11 cellular contexts compared by ENCODE assay signal in the genomic region with DNA sequence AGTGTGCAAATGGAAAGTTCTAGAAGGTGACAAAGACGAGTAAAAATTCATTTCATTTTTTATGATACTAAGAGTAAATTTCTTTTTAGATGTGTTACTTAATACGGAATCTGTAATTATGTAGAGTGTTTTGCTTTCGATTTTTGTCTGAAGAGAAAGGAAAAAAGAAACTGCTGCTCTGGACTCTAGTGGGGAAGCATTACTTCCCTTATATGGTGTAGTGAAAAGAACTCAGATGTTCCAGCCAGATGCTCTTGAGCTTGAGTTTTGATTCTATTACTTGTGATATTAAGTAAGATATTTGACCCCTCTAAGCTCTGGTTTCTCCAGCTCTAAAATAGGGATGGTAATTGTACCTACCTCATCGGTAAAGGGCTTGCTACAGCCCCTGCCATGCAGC. TPM values are rescaled to one million over a fixed set of nuclear protein-coding genes. Genes with fewer than 3 reads are reported as not detected.
DNase-seq lines count a peak whose midpoint lies in the region; ATAC-seq and TF ChIP-seq lines count a peak whose summit lies in the region.
"Had no signal": no experiment of that assay in that cellular context is flagged by ENCODE, and none has a peak within 500 bp of the region (broad histone marks: within the 10 kb centered on the region; RNA-seq: fewer than 3 reads in every experiment).

No MANE protein-coding gene starts in this region.

- ATAC-seq in GM18498 (IDR thresholded peaks at IDR 0.05; ENCODE audit: unreplicated experiment) (peak; percentile 74), HG03378 (IDR thresholded peaks at IDR 0.05; ENCODE audit: unreplicated experiment) (peak; percentile 53)
- ATAC-seq in naive thymus-derived CD8-positive, alpha-beta T cell: no peak
- ATAC-seq: HCT116 had no signal

- peak; percentile 54 for DNase-seq in GM20000 (ENCODE audit: low spot score)
- DNase-seq in fibroblast of the aortic adventitia (ENCODE audit: low read depth): peak; percentile 16
- DNase-seq in HuH-7.5 (ENCODE audit: low spot score): no peak
- DNase-seq in naive thymus-derived CD8-positive, alpha-beta T cell: no peak
- DNase-seq in HEK293T (ENCODE audit: extremely low spot score): no peak
- DNase-seq in adrenal gland: no peak
- DNase-seq: kidney had no signal

- intact Hi-C loops in adrenal gland (cut with DNase I): loop anchor here in 1 of 2 donors (10.0 kb wide), 1 partner anchor 64 kb away; no protein-coding TSS in a partner anchor

- H3K27me3 Mint-ChIP-seq in naive thymus-derived CD8-positive, alpha-beta T cell: peaks cover 0 to 3% (median 0%) of the 10 kb centered on the region in 5 donors
- H3K27me3 Mint-ChIP-seq: progenitor cell of endocrine pancreas had no signal

- POLR2A ChIA-PET in naive thymus-derived CD8-positive, alpha-beta T cell (lab: Charles Lee): no interaction called here
- POLR2A ChIA-PET in HEK293T (lab: Yijun Ruan, JAX): no interaction called here

- peaks cover 1 to 20% (median 12%) of the 10 kb centered on the region in 4 donors for H3K4me1 Mint-ChIP-seq in naive thymus-derived CD8-positive, alpha-beta T cell

- no peaks in the 10 kb centered on the region for H3K4me1 ChIP-seq in adrenal gland (replicated peaks in 1 of 2)

- H3K4me3 Mint-ChIP-seq in naive thymus-derived CD8-positive, alpha-beta T cell: no peak overlapping the region

- peak overlapping the region in 1 of 10 donors; percentile 40 for H3K27ac Mint-ChIP-seq in naive thymus-derived CD8-positive, alpha-beta T cell
- H3K27ac Mint-ChIP-seq: progenitor cell of endocrine pancreas had no signal

- TF ChIP-seq POLR2A in adrenal gland (IDR thresholded peaks at IDR 0.05): no peak

- H3K27me3 ChIP-seq in adrenal gland: no peaks in the 10 kb centered on the region

- 55 to 61% (median 58%) methylated on average over 4 of the region's 4 CpGs for WGBS in adrenal gland, 4 donors

- CTCF ChIA-PET in HEK293T (lab: Yijun Ruan, JAX): no interaction called here

- TF ChIP-seq CTCF in GM20000 (IDR thresholded peaks at IDR 0.05; ENCODE audit: extremely low read depth, missing control alignments): no peak
- no peak for TF ChIP-seq CTCF in fibroblast of the aortic adventitia (IDR thresholded peaks at IDR 0.05; ENCODE audit: insufficient read depth, low read length)
- TF ChIP-seq CTCF in adrenal gland (IDR thresholded peaks at IDR 0.05): no peak

- no peaks in the 10 kb centered on the region for H3K9me3 ChIP-seq in adrenal gland (replicated peaks in 1 of 3)

- peak overlapping the region in 1 of 5 donors; percentile 6 for H3K27ac ChIP-seq in adrenal gland

- no peaks in the 10 kb centered on the region for H3K9me3 Mint-ChIP-seq in naive thymus-derived CD8-positive, alpha-beta T cell

- H3K36me3 Mint-ChIP-seq in naive thymus-derived CD8-positive, alpha-beta T cell: no peaks in the 10 kb centered on the region

- no peaks in the 10 kb centered on the region for H3K36me3 ChIP-seq in adrenal gland (replicated peaks in 1 of 2)

- H3K4me3 ChIP-seq in fibroblast of the aortic adventitia (ENCODE audit: low read depth, low read length) (no peak overlapping the region), adrenal gland (no peak overlapping the region)

TF ChIP-seq in HEK293T, 16 proteins besides CTCF, POLR2A, EP300 and RAD21:
- TF ChIP-seq FOXA1 (IDR thresholded peaks at IDR 0.05) (no peak), CTBP1 (IDR thresholded peaks at IDR 0.05; ENCODE audit: borderline replicate concordance) (no peak), ELF4 (IDR thresholded peaks at IDR 0.05) (no peak), ZNF384 (IDR thresholded peaks at IDR 0.05) (no peak), HDGF (IDR thresholded peaks at IDR 0.05; ENCODE audit: borderline replicate concordance) (no peak), FOXK2 (IDR thresholded peaks at IDR 0.05) (no peak), ARNT (IDR thresholded peaks at IDR 0.05) (no peak), SP1 (IDR thresholded peaks at IDR 0.05) (no peak), FOXM1 (IDR thresholded peaks at IDR 0.05; ENCODE audit: borderline replicate concordance) (no peak)
- TF ChIP-seq, protein P1, sequence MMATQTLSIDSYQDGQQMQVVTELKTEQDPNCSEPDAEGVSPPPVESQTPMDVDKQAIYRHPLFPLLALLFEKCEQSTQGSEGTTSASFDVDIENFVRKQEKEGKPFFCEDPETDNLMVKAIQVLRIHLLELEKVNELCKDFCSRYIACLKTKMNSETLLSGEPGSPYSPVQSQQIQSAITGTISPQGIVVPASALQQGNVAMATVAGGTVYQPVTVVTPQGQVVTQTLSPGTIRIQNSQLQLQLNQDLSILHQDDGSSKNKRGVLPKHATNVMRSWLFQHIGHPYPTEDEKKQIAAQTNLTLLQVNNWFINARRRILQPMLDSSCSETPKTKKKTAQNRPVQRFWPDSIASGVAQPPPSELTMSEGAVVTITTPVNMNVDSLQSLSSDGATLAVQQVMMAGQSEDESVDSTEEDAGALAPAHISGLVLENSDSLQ (IDR thresholded peaks at IDR 0.05): no peak
TF ChIP-seq in HEK293T: peak in this region for 0.

RNA-seq across cellular contexts. Expression of a gene that starts 12.2 kb away (rescaled TPM):
- 7.0 and 12.3 TPM in 2 replicates for total RNA-seq in fibroblast of the aortic adventitia (ENCODE audit: low replicate concordance)
- under 1 TPM in 1 of 2 experiments, not detected in 1; 0.26 TPM for total RNA-seq in naive thymus-derived CD8-positive, alpha-beta T cell
- not detected for polyA plus RNA-seq in naive thymus-derived CD8-positive, alpha-beta T cell
- 1 to 10 TPM; 1.9 to 4.8 (median 3.5) TPM for total RNA-seq in adrenal gland
- 1 to 10 TPM in 2 of 3 donors, under 1 TPM in 1; 0.75 to 1.9 (median 1.9) TPM for polyA plus RNA-seq in adrenal gland

RNA-seq across cellular contexts. Expression of a gene that starts 29.8 kb away (rescaled TPM):
- total RNA-seq in fibroblast of the aortic adventitia (ENCODE audit: low replicate concordance) (30.7 and 41.7 TPM in 2 replicates), adrenal gland (10 to 100 TPM; 13.6 to 33.2 (median 28.3) TPM)
- 10 to 100 TPM; 23.4 to 29.3 TPM for total RNA-seq in naive thymus-derived CD8-positive, alpha-beta T cell
- polyA plus RNA-seq in naive thymus-derived CD8-positive, alpha-beta T cell: 10 to 100 TPM; 28.9 to 34.9 (median 30.8) TPM
- 10 to 100 TPM in 1 of 3 donors, 1 to 10 TPM in 2; 9.3 to 59.3 (median 9.6) TPM for polyA plus RNA-seq in adrenal gland

Comparison
In these comparisons a context has a peak if more than half of its experiments do, and no peak if none do; other contexts are left out.
1. ATAC-seq: peak in GM18498 (single experiment) and HG03378 (single experiment); none in naive thymus-derived CD8-positive, alpha-beta T cell (0 of 2).
2. DNase-seq: peak in GM20000 (single experiment) and fibroblast of the aortic adventitia (single experiment); none in HuH-7.5 (single experiment), naive thymus-derived CD8-positive, alpha-beta T cell (0 of 10), HEK293T (single experiment) and adrenal gland (0 of 7).